16 cellular contexts compared by ENCODE assay signal in genomic region chr12:34340534-34341361, GRCh38.
"Had no signal": no experiment of that assay in that cellular context is flagged by ENCODE, and none has a peak within 500 bp of the region (broad histone marks: within the 10 kb centered on the region; RNA-seq: fewer than 3 reads in every experiment).

No MANE protein-coding gene starts in this region.

- H3K36me3 ChIP-seq: neutrophil, thoracic aorta, upper lobe of right lung had no signal

- H3K4me1 ChIP-seq: parathyroid adenoma, upper lobe of right lung had no signal

- H3K4me3 ChIP-seq: mucosa of descending colon, thoracic aorta, upper lobe of right lung had no signal

- H3K27me3 ChIP-seq: neutrophil had no signal

- H3K27ac ChIP-seq: neutrophil, parathyroid adenoma, thoracic aorta, upper lobe of right lung, VCaP had no signal

- H3K9me3 ChIP-seq: thoracic aorta, upper lobe of right lung had no signal

- H3K9ac ChIP-seq: parathyroid adenoma had no signal

- DNase-seq: activated CD4-positive, alpha-beta memory T cell treated with anti-CD3 and anti-CD28 coated beads for 36 hours; activated naive CD4-positive, alpha-beta T cell treated with anti-CD3 and anti-CD28 coated beads, Interleukin-2, amount 10 ng/mL, durations not matched to agents 7 days and 5 days; activated T-cell treated with anti-CD3 and anti-CD28 coated beads, Interleukin-2, amount 50 U/mL, for 24 hours; dermis blood vessel endothelial cell; effector memory CD8-positive, alpha-beta T cell; foreskin melanocyte; kidney glomerular epithelial cell; left ventricle myocardium superior; mucosa of descending colon; naive thymus-derived CD8-positive, alpha-beta T cell; upper lobe of right lung had no signal

- ATAC-seq: effector memory CD8-positive, alpha-beta T cell; left ventricle myocardium superior; mucosa of descending colon; naive thymus-derived CD8-positive, alpha-beta T cell; stimulated activated effector memory CD8-positive, alpha-beta T cell treated with anti-CD3 and anti-CD28 coated beads, Interleukin-12 subunit alpha, Interleukin-12 subunit beta, amount 100 ng/mL, for 72 hours; upper lobe of right lung had no signal
